In genomic region chr20:35699127-35699913, GRCh38 we compare ENCODE assay signal across 8 cellular contexts. TPM values are rescaled to one million over a fixed set of nuclear protein-coding genes. Genes with fewer than 3 reads are reported as not detected.
DNase-seq lines count a peak whose midpoint lies in the region; ATAC-seq and TF ChIP-seq lines count a peak whose summit lies in the region.

Gene NFS1, minus strand, starts transcription at chr20:35699352. Its CDS starts 64 bp downstream, at chr20:35699288.
Gene ROMO1, plus strand, starts transcription at chr20:35699405. Its CDS starts 228 bp downstream, at chr20:35699633.

- POLR2A ChIA-PET in Panc1 (lab: Charles Lee), result interaction anchor here (0.5 to 0.6 kb wide), 9 partner anchors 11 to 178 kb away, joined by 3 to 11 read pairs (median 3); no protein-coding TSS in a partner anchor

- no peaks in the 10 kb centered on the region for H3K27me3 Mint-ChIP-seq in activated T-cell treated with anti-CD3 and anti-CD28 coated beads, Interleukin-2, amount 50 U/mL, for 72 hours (ENCODE audit: low read depth)

- BruUV-seq in Panc1 (replicated peaks; lab: Mats Ljungman, UMichigan), result no TSS peak

- peaks cover 57% of the 10 kb centered on the region for H3K4me1 Mint-ChIP-seq in activated T-cell treated with anti-CD3 and anti-CD28 coated beads, Interleukin-2, amount 50 U/mL, for 72 hours (ENCODE audit: low read depth)

- peak; percentile 29 for DNase-seq in DMS 273 treated with DMSO at 0.1 percent for 48 hours (lab: John Stamatoyannopoulos, UW)
- DNase-seq in Panc1 (ENCODE audit: low read depth, low spot score), result no peak
- peak; percentile 90 for DNase-seq in activated T-cell treated with anti-CD3 and anti-CD28 coated beads, Interleukin-2, amount 50 U/mL, for 72 hours
- DNase-seq in esophagus squamous epithelium (lab: John Stamatoyannopoulos, UW), result peak; percentile 21
- peak; percentile 89 for DNase-seq in myocyte (ENCODE audit: low read depth)
- DNase-seq in stimulated activated CD8-positive, alpha-beta memory T cell treated with anti-CD3 and anti-CD28 coated beads, Interleukin-7, amount 100 ng/mL, for 48 hours (ENCODE audit: extremely low read depth in 1 of 2, low read depth in 1 of 2), result peak; percentile 74 to 79

- CTCF ChIA-PET in Panc1 (lab: Charles Lee), result interaction anchor here (0.6 kb wide), 2 partner anchors 72 to 138 kb away, joined by 3 to 4 read pairs; partner anchors contain the start of gene PHF20

- H3K27ac ChIP-seq in Panc1 (ENCODE audit: low read length) (peak within 1 kb of the TSS; percentile 93), esophagus squamous epithelium (peak within 1 kb of the TSS; percentile 89 to 98 (median 96))

- H3K9me3 Mint-ChIP-seq in activated T-cell treated with anti-CD3 and anti-CD28 coated beads, Interleukin-2, amount 50 U/mL, for 72 hours, result no peaks in the 10 kb centered on the region

- H3K4me3 ChIP-seq in Panc1 (ENCODE audit: low read depth in 2 of 2, low read length in 2 of 2) (peak within 1 kb of the TSS; percentile 80 to 86), esophagus squamous epithelium (peak within 1 kb of the TSS; percentile 62 to 97 (median 90))

- peaks cover 28% of the 10 kb centered on the region for H3K36me3 ChIP-seq in Panc1 (ENCODE audit: control insufficient read depth, insufficient read depth, low read length)
- peaks cover 6 to 64% (median 17%) of the 10 kb centered on the region in 3 donors for H3K36me3 ChIP-seq in esophagus squamous epithelium

- TF ChIP-seq EP300 in Ishikawa (IDR thresholded peaks at IDR 0.05; ENCODE audit: borderline replicate concordance), result no peak

- WGBS in esophagus squamous epithelium, 2 donors, result 0 to 1% methylated on average over 24 to 33 of the region's 80 CpGs

- TF ChIP-seq CTCF in Panc1 (IDR thresholded peaks at IDR 0.05) (no peak; the same call in 1 of the 2 replicates), esophagus squamous epithelium (IDR thresholded peaks at IDR 0.05) (peak in 3 of 6 experiments; percentile 12 to 50 (median 23))

- no peaks in the 10 kb centered on the region for H3K27me3 ChIP-seq in Panc1 (ENCODE audit: control insufficient read depth, insufficient read depth, low read length)
- no peaks in the 10 kb centered on the region for H3K27me3 ChIP-seq in esophagus squamous epithelium

- in situ Hi-C loops in Panc1 (cut with HindIII; ENCODE audit: low pct_unique_long_range_greater_than_20kb, low sequenced_read_pairs), result no loop called here

- peak; percentile 79 for ATAC-seq in GM21528 (IDR thresholded peaks at IDR 0.05; ENCODE audit: low FRiP score, unreplicated experiment)
- ATAC-seq in Panc1, result peak; percentile 92
- ATAC-seq in activated T-cell treated with anti-CD3 and anti-CD28 coated beads, Interleukin-2, amount 50 U/mL, for 72 hours (replicated peaks in 1 of 2), result peak; percentile 91

- TF ChIP-seq POLR2A in esophagus squamous epithelium (IDR thresholded peaks at IDR 0.05), result peak in 3 of 4 donors; percentile 37 to 58 (median 45)

- peak within 1 kb of the TSS; percentile 93 to 94 for H3K4me3 Mint-ChIP-seq in activated T-cell treated with anti-CD3 and anti-CD28 coated beads, Interleukin-2, amount 50 U/mL, for 72 hours

- intact Hi-C loops in Panc1 (cut with micrococcal nuclease; ENCODE audit: unreplicated experiment) (no loop called here), esophagus squamous epithelium (cut with DNase I) (no loop called here)

- peak within 1 kb of the TSS; percentile 98 for H3K27ac Mint-ChIP-seq in activated T-cell treated with anti-CD3 and anti-CD28 coated beads, Interleukin-2, amount 50 U/mL, for 72 hours

- H3K36me3 Mint-ChIP-seq in activated T-cell treated with anti-CD3 and anti-CD28 coated beads, Interleukin-2, amount 50 U/mL, for 72 hours (ENCODE audit: insufficient read depth in 2 of 2), result peaks cover 12 to 35% of the 10 kb centered on the region in 2 donors

- no peak for TF ChIP-seq RAD21 in Ishikawa (IDR thresholded peaks at IDR 0.05; ENCODE audit: low read depth)

- H3K4me1 ChIP-seq in Panc1 (ENCODE audit: control insufficient read depth, insufficient read depth, low read length), result peaks cover 21% of the 10 kb centered on the region
- peaks cover 14 to 42% (median 21%) of the 10 kb centered on the region in 3 donors for H3K4me1 ChIP-seq in esophagus squamous epithelium

- H3K9me3 ChIP-seq in Panc1 (ENCODE audit: control insufficient read depth, insufficient read depth, low read depth, low read length), result no peaks in the 10 kb centered on the region
- H3K9me3 ChIP-seq in esophagus squamous epithelium, result no peaks in the 10 kb centered on the region

TF ChIP-seq in Ishikawa, 13 proteins besides CTCF, POLR2A, EP300 and RAD21:
- TF ChIP-seq YY1 (IDR thresholded peaks at IDR 0.05; ENCODE audit: low read depth), result peak; percentile 71
- no peak for TF ChIP-seq NFIC (IDR thresholded peaks at IDR 0.05)
- peak; percentile 17; the same call in 1 of the 2 replicates for TF ChIP-seq USF1 (IDR thresholded peaks at IDR 0.05)
- TF ChIP-seq CREB1 (IDR thresholded peaks at IDR 0.05; ENCODE audit: low read depth), result peak; percentile 74
- TF ChIP-seq TEAD4 (IDR thresholded peaks at IDR 0.05), result no peak
- peak; percentile 75 for TF ChIP-seq TAF1 (IDR thresholded peaks at IDR 0.05; ENCODE audit: low read depth)
- TF ChIP-seq, protein P1, sequence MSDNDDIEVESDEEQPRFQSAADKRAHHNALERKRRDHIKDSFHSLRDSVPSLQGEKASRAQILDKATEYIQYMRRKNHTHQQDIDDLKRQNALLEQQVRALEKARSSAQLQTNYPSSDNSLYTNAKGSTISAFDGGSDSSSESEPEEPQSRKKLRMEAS (IDR thresholded peaks at IDR 0.05), result peak; percentile 66
- TF ChIP-seq TCF12 (IDR thresholded peaks at IDR 0.05; ENCODE audit: low read depth), result peak; percentile 34; the same call in 1 of the 2 replicates

RNA-seq across cellular contexts. Expression of gene NFS1, which starts in this region (rescaled TPM):
- total RNA-seq in Panc1 (2021; ENCODE audit: unreplicated experiment), result 44.9 TPM
- polyA plus RNA-seq in Panc1 (2012; ENCODE audit: insufficient read length), result 32.6 TPM
- total RNA-seq in activated T-cell treated with anti-CD3 and anti-CD28 coated beads, Interleukin-2, amount 50 U/mL, for 72 hours, result 10 to 100 TPM; 43.3 to 46.0 TPM
- 10 to 100 TPM; 16.4 to 39.9 (median 24.2) TPM for total RNA-seq in esophagus squamous epithelium
- 34.3 and 37.1 TPM in 2 replicates for total RNA-seq in myocyte
- 38.0 TPM for polyA plus RNA-seq in myocyte (2012)

RNA-seq across cellular contexts. Expression of gene ROMO1, which starts in this region (rescaled TPM):
- total RNA-seq in Panc1 (2021; ENCODE audit: unreplicated experiment) (319 TPM), esophagus squamous epithelium (100 to 1,000 TPM; 178 to 290 (median 228) TPM), myocyte (227 and 282 TPM in 2 replicates)
- polyA plus RNA-seq in Panc1 (2012; ENCODE audit: insufficient read length), result 767 TPM
- 10 to 100 TPM; 51.4 to 53.8 TPM for total RNA-seq in activated T-cell treated with anti-CD3 and anti-CD28 coated beads, Interleukin-2, amount 50 U/mL, for 72 hours
- polyA plus RNA-seq in myocyte (2012), result 343 TPM
